ENCODE assay signal across 1 cellular context in the genomic region with DNA sequence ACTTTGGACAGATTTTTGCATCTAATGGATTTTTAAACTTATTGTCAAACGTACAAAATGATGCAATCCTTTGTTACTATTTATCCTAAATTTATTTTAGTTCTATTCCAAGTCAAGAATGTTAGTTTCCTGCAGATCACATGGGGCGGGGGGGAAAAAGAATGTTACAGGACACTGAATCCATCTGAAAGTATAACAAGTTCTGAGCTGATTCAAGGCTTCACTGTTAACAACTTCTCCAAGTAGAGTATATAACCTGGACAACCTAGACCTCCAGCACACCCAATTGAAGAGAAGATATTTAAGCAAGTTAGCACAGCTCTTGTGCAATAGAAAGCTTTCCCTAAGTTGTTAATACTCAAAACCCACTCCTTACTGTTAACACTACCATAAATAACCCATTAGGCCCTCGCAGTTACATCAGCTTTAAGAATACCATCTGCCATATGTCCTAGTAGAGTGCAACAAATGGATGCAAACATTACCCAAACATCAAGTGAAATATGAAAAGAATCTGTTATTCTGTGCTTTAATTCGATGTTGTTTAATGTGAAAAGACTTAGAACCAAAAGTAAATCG.
A peak's percentile ranks its signal among the peaks of the same experiment; 100 is the strongest.
TF ChIP-seq lines count a peak whose summit lies in the region.

No MANE protein-coding gene starts in this region.

TF ChIP-seq in HEK293, 187 proteins besides CTCF, POLR2A, EP300 and RAD21 (continued from another document):
- TF ChIP-seq, protein P1, sequence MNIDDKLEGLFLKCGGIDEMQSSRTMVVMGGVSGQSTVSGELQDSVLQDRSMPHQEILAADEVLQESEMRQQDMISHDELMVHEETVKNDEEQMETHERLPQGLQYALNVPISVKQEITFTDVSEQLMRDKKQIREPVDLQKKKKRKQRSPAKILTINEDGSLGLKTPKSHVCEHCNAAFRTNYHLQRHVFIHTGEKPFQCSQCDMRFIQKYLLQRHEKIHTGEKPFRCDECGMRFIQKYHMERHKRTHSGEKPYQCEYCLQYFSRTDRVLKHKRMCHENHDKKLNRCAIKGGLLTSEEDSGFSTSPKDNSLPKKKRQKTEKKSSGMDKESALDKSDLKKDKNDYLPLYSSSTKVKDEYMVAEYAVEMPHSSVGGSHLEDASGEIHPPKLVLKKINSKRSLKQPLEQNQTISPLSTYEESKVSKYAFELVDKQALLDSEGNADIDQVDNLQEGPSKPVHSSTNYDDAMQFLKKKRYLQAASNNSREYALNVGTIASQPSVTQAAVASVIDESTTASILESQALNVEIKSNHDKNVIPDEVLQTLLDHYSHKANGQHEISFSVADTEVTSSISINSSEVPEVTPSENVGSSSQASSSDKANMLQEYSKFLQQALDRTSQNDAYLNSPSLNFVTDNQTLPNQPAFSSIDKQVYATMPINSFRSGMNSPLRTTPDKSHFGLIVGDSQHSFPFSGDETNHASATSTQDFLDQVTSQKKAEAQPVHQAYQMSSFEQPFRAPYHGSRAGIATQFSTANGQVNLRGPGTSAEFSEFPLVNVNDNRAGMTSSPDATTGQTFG (tag by site-specific recombination; IDR thresholded peaks at IDR 0.05; ENCODE audit: borderline replicate concordance): no peak
- TF ChIP-seq, protein P2, sequence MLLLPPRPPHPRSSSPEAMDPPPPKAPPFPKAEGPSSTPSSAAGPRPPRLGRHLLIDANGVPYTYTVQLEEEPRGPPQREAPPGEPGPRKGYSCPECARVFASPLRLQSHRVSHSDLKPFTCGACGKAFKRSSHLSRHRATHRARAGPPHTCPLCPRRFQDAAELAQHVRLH (tag by site-specific recombination; IDR thresholded peaks at IDR 0.05): peak; percentile 52; the same call in 1 of the 2 replicates
- no peak for TF ChIP-seq HOXD13 (CRISPR knock-in tag; IDR thresholded peaks at IDR 0.05; ENCODE audit: borderline replicate concordance)
- TF ChIP-seq ZNF10 (tag by site-specific recombination; IDR thresholded peaks at IDR 0.05): no peak
- no peak for TF ChIP-seq ZNF19 (tag by site-specific recombination; IDR thresholded peaks at IDR 0.05; ENCODE audit: low read depth)
- no peak for TF ChIP-seq ZIC2 (tag by site-specific recombination; IDR thresholded peaks at IDR 0.05)
- no peak for TF ChIP-seq GLIS1 (tag by site-specific recombination; IDR thresholded peaks at IDR 0.05)
- TF ChIP-seq SCRT1 (tag by site-specific recombination; IDR thresholded peaks at IDR 0.05; ENCODE audit: borderline replicate concordance): peak; percentile 41; the same call in 1 of the 2 replicates
- peak; percentile 17; the same call in 1 of the 2 replicates for TF ChIP-seq WT1 (tag by site-specific recombination; IDR thresholded peaks at IDR 0.05)
- TF ChIP-seq ZNF426 (tag by site-specific recombination; IDR thresholded peaks at IDR 0.05): no peak
- peak; percentile 68 for TF ChIP-seq ZNF660 (tag by site-specific recombination; IDR thresholded peaks at IDR 0.05)
- TF ChIP-seq IKZF3 (tag by site-specific recombination; IDR thresholded peaks at IDR 0.05): 0 out of 2 replicates have a peak, but pooled peaks have one; percentile 29
- TF ChIP-seq, protein P3, sequence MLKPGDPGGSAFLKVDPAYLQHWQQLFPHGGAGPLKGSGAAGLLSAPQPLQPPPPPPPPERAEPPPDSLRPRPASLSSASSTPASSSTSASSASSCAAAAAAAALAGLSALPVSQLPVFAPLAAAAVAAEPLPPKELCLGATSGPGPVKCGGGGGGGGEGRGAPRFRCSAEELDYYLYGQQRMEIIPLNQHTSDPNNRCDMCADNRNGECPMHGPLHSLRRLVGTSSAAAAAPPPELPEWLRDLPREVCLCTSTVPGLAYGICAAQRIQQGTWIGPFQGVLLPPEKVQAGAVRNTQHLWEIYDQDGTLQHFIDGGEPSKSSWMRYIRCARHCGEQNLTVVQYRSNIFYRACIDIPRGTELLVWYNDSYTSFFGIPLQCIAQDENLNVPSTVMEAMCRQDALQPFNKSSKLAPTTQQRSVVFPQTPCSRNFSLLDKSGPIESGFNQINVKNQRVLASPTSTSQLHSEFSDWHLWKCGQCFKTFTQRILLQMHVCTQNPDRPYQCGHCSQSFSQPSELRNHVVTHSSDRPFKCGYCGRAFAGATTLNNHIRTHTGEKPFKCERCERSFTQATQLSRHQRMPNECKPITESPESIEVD (tag by site-specific recombination; IDR thresholded peaks at IDR 0.05): peak; percentile 10; the same call in 1 of the 2 replicates
- TF ChIP-seq ZNF623 (tag by site-specific recombination; IDR thresholded peaks at IDR 0.05): no peak
- TF ChIP-seq, protein P4, sequence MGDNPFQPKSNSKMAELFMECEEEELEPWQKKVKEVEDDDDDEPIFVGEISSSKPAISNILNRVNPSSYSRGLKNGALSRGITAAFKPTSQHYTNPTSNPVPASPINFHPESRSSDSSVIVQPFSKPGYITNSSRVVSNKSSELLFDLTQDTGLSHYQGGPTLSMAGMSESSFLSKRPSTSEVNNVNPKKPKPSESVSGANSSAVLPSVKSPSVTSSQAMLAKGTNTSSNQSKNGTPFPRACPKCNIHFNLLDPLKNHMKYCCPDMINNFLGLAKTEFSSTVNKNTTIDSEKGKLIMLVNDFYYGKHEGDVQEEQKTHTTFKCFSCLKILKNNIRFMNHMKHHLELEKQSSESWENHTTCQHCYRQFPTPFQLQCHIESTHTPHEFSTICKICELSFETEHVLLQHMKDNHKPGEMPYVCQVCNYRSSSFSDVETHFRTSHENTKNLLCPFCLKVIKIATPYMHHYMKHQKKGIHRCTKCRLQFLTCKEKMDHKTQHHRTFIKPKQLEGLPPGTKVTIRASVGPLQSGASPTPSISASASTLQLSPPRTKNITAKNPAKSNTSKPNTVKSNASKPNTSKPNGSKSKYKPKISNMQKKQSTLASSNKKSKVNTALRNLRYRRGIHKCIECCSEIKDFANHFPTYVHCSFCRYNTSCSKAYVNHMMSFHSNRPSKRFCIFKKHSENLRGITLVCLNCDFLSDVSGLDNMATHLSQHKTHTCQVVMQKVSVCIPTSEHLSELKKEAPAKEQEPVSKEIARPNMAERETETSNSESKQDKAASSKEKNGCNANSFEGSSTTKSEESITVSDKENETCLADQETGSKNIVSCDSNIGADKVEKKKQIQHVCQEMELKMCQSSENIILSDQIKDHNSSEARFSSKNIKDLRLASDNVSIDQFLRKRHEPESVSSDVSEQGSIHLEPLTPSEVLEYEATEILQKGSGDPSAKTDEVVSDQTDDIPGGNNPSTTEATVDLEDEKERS (tag by site-specific recombination; IDR thresholded peaks at IDR 0.05): no peak
- TF ChIP-seq ZNF600 (tag by site-specific recombination; IDR thresholded peaks at IDR 0.05): no peak
- peak; percentile 78 for TF ChIP-seq ZNF335 (tag by site-specific recombination; conservative IDR thresholded peaks at IDR 0.05)
- peak; percentile 43; the same call in 1 of the 2 replicates for TF ChIP-seq ZFHX2 (tag by site-specific recombination; conservative IDR thresholded peaks at IDR 0.05)
